ENCODE assay signal across 27 cellular contexts in genomic region chr7:116551692-116552091, GRCh38. TPM values are rescaled to one million over a fixed set of nuclear protein-coding genes. Genes with fewer than 3 reads are reported as not detected.
A peak's percentile ranks its signal among the peaks of the same experiment; 100 is the strongest.
DNase-seq lines count a peak whose midpoint lies in the region; ATAC-seq, FAIRE-seq and TF ChIP-seq lines count a peak whose summit lies in the region.
"Had no signal": no experiment of that assay in that cellular context is flagged by ENCODE, and none has a peak within 500 bp of the region (broad histone marks: within the 10 kb centered on the region; RNA-seq: fewer than 3 reads in every experiment).

No MANE protein-coding gene starts in this region.

- CTCF ChIA-PET in GM12878 (lab: Yijun Ruan, JAX): interaction anchor here (1.2 to 1.5 kb wide), 2 partner anchors 31 to 37 kb away, joined by 4 read pairs; no protein-coding TSS in a partner anchor

- peaks cover 14% of the 10 kb centered on the region for H3K4me1 ChIP-seq in GM12878 (ENCODE audit: control insufficient read depth, insufficient read depth, low read length)
- H3K4me1 ChIP-seq in sigmoid colon: peaks cover 0 to 82% (median 70%) of the 10 kb centered on the region in 4 donors

- ATAC-seq in GM12878 (peak; percentile 32; the same call in 1 of the 3 replicates), HG03175 (IDR thresholded peaks at IDR 0.05; ENCODE audit: unreplicated experiment) (no peak)
- ATAC-seq: upper lobe of right lung had no signal

- TF ChIP-seq POLR2A in GM12891 (IDR thresholded peaks at IDR 0.05; ENCODE audit: low read depth, low read length): no peak
- no peak for TF ChIP-seq POLR2A in GM12878 (IDR thresholded peaks at IDR 0.05; ENCODE audit: low read depth, low read length)
- TF ChIP-seq POLR2A in sigmoid colon (IDR thresholded peaks at IDR 0.05): no peak

- in situ Hi-C loops in GM12878 (cut with MboI): no loop called here

- no peaks in the 10 kb centered on the region for H3K36me3 ChIP-seq in GM12878 (ENCODE audit: control insufficient read depth in 2 of 2, insufficient read depth in 2 of 2, low read length in 1 of 2)
- H3K36me3 ChIP-seq in sigmoid colon: peaks cover 0 to 12% (median 3%) of the 10 kb centered on the region in 4 donors
- H3K36me3 ChIP-seq: BLaER1 treated with 17β-estradiol and CSF1 and Interleukin-3, amounts not matched to agents 10 nM and 100 nM; neural progenitor cell; upper lobe of right lung had no signal

- TF ChIP-seq RAD21 in GM12878 (IDR thresholded peaks at IDR 0.05; ENCODE audit: insufficient read depth, low read depth, low read length): no peak

- no peak overlapping the region for H2AFZ ChIP-seq in GM12878 (ENCODE audit: control insufficient read depth, low read depth, low read length)
- H2AFZ ChIP-seq: neural progenitor cell had no signal

- DNase-seq in GM12891 (ENCODE audit: insufficient read length, low spot score): no peak
- peak; percentile 90 for DNase-seq in MV-4-11 (lab: John Stamatoyannopoulos, UW)
- DNase-seq in GM12878 (ENCODE audit: low read depth, low spot score): no peak
- no peak for DNase-seq in sigmoid colon
- no peak for DNase-seq in epidermal melanocyte (ENCODE audit: insufficient read length, low spot score)
- DNase-seq in activated gamma-delta T cell treated with Interleukin-2 at 50 U/mL for 16 hours: no peak
- DNase-seq in hypothalamus (lab: John Stamatoyannopoulos, UW): no peak
- DNase-seq: activated CD4-positive, CD25-positive, alpha-beta regulatory T cell; activated T-cell treated with anti-CD3 and anti-CD28 coated beads, Interleukin-2, amount 50 U/mL, for 48 hours; COR-L47; DMS53; dorsolateral prefrontal cortex; H7; mesendoderm; MM.1S; NCI-H146; NCI-H748 treated with DMSO at 0.1 percent for 48 hours; RPMI8226; SK-N-SH; stimulated activated CD4-positive, alpha-beta T cell treated with anti-CD3 and anti-CD28 coated beads, Interleukin-4, amount 100 ng/mL, for 24 hours; substantia nigra; upper lobe of right lung had no signal

- 64% methylated on average over 5 of the region's 5 CpGs for WGBS in GM12878 (ENCODE audit: insufficient coverage, insufficient replicate concordance, low lambda C conversion rate, missing lambda C conversion rate)
- 84 to 92% methylated on average over 5 of the region's 5 CpGs for WGBS in sigmoid colon, 2 donors

- POLR2A ChIA-PET in GM12878 (lab: Charles Lee): no interaction called here

- H3K4me2 ChIP-seq in GM12878 (ENCODE audit: control insufficient read depth, insufficient read depth): no peak overlapping the region
- H3K4me2 ChIP-seq: BLaER1 treated with 17β-estradiol and CSF1 and Interleukin-3, amounts not matched to agents 10 nM and 100 nM; KMS-11; neural progenitor cell had no signal

- no TSS peak for BruUV-seq in GM12878 (replicated peaks; lab: Mats Ljungman, UMichigan)

- no peaks in the 10 kb centered on the region for H4K20me1 ChIP-seq in GM12878 (ENCODE audit: control insufficient read depth, insufficient read depth)
- H4K20me1 ChIP-seq: BLaER1 treated with 17β-estradiol and CSF1 and Interleukin-3, amounts not matched to agents 10 nM and 100 nM had no signal

- H3K4me3 ChIP-seq in GM12878 (no peak overlapping the region), sigmoid colon (no peak overlapping the region)
- H3K4me3 ChIP-seq: BLaER1 treated with 17β-estradiol and CSF1 and Interleukin-3, amounts not matched to agents 10 nM and 100 nM; dorsolateral prefrontal cortex; neural progenitor cell; upper lobe of right lung had no signal

- no peak overlapping the region for H3K9ac ChIP-seq in GM12878 (ENCODE audit: control insufficient read depth, insufficient read depth, low read length)
- H3K9ac ChIP-seq: BLaER1 treated with 17β-estradiol and CSF1 and Interleukin-3, amounts not matched to agents 10 nM and 100 nM; KMS-11; neural progenitor cell; SK-N-SH had no signal

- no peaks in the 10 kb centered on the region for H3K27me3 ChIP-seq in GM12878 (replicated peaks in 1 of 2; ENCODE audit: control insufficient read depth in 2 of 2, insufficient read depth in 2 of 2, low read length in 1 of 2)
- no peaks in the 10 kb centered on the region for H3K27me3 ChIP-seq in sigmoid colon
- H3K27me3 ChIP-seq: BLaER1 treated with 17β-estradiol and CSF1 and Interleukin-3, amounts not matched to agents 10 nM and 100 nM; dorsolateral prefrontal cortex; neural progenitor cell; upper lobe of right lung had no signal

- H3K27ac ChIP-seq in GM12878 (ENCODE audit: control insufficient read depth, insufficient read depth): no peak overlapping the region
- H3K27ac ChIP-seq in sigmoid colon: peak overlapping the region; percentile 15 to 97 (median 71)
- H3K27ac ChIP-seq: BLaER1 treated with 17β-estradiol and CSF1 and Interleukin-3, amounts not matched to agents 10 nM and 100 nM; KMS-11; neural progenitor cell; upper lobe of right lung had no signal

- RAD21 ChIA-PET in GM12878 (lab: Charles Lee; ENCODE audit: unreplicated experiment): no interaction called here

- FAIRE-seq in GM12891 (lab: Jason Lieb, UNC) (no peak), GM12878 (lab: Jason Lieb, UNC) (no peak)
- FAIRE-seq: TTC549 had no signal

- SMC1A ChIA-PET in GM12878 (lab: Charles Lee; ENCODE audit: uncharacterized antibody, unreplicated experiment): interaction anchor here (0.8 to 1.2 kb wide), 5 partner anchors 9 to 39 kb away, joined by 3 read pairs; no protein-coding TSS in a partner anchor

- H3K9me3 ChIP-seq in GM12878 (replicated peaks; ENCODE audit: control insufficient read depth, insufficient read depth, low read length) (no peaks in the 10 kb centered on the region), sigmoid colon (no peaks in the 10 kb centered on the region)
- H3K9me3 ChIP-seq: BLaER1 treated with 17β-estradiol and CSF1 and Interleukin-3, amounts not matched to agents 10 nM and 100 nM; SK-N-SH; upper lobe of right lung had no signal

- TF ChIP-seq CTCF in GM12878 (IDR thresholded peaks at IDR 0.05 in 2 of 3, conservative IDR thresholded peaks at IDR 0.05 in 1 of 3; ENCODE audit: control insufficient read depth in 2 of 3, extremely low read depth in 1 of 3, insufficient read depth in 1 of 3, low read depth in 3 of 3, low read length in 3 of 3) (no peak), sigmoid colon (IDR thresholded peaks at IDR 0.05) (no peak)

- no peaks in the 10 kb centered on the region for H3K79me2 ChIP-seq in GM12878 (ENCODE audit: control insufficient read depth, insufficient read depth, low read length)

- intact Hi-C loops in GM12878 (cut with micrococcal nuclease; ENCODE audit: unreplicated experiment): no loop called here
- intact Hi-C loops in sigmoid colon (cut with DNase I): no loop called here

- TF ChIP-seq EP300 in GM12878 (IDR thresholded peaks at IDR 0.05; ENCODE audit: borderline replicate concordance in 1 of 2, control insufficient read depth in 1 of 2, low read depth in 2 of 2, low read length in 2 of 2): no peak
- TF ChIP-seq EP300 in sigmoid colon (IDR thresholded peaks at IDR 0.05): no peak

TF ChIP-seq in GM12891, 5 proteins besides CTCF, POLR2A, EP300 and RAD21 (continues in another document):
- TF ChIP-seq POLR2AphosphoS5 (IDR thresholded peaks at IDR 0.05; ENCODE audit: low read depth, low read length) (no peak), TAF1 (IDR thresholded peaks at IDR 0.05; ENCODE audit: low read depth, low read length) (no peak)

TF ChIP-seq in GM12878, 131 proteins besides CTCF, POLR2A, EP300 and RAD21:
- peak; percentile 68 for TF ChIP-seq SPI1 (IDR thresholded peaks at IDR 0.05; ENCODE audit: borderline replicate concordance, insufficient read depth, low read depth, low read length)
- no peak for TF ChIP-seq RCOR1 (conservative IDR thresholded peaks at IDR 0.05; ENCODE audit: low read depth, low read length)

RNA-seq across cellular contexts. Expression of gene CAV1, which starts 26.9 kb away (rescaled TPM):
- polyA plus RNA-seq in GM12891 (2012; ENCODE audit: low read depth, missing spikeins): 0.51 TPM
- 2.3 and 2.4 TPM in 2 replicates for total RNA-seq in GM12878 (2013; cell fraction: nucleolus; rRNA removed)
- total RNA-seq in GM12878 (2014; rRNA removed) (0.45 and 0.54 TPM in 2 replicates), GM12878 (2014; rRNA removed; fragmentation: Illumina TruSeq; extraction: Trizol) (0.55 and 0.63 TPM in 2 replicates), GM12878 (2021) (1.0 and 1.7 TPM in 2 replicates), sigmoid colon (100 to 1,000 TPM; 328 to 857 (median 577) TPM)
- 6.9 TPM for polyA plus RNA-seq in GM12878 (2011; ENCODE audit: low read depth)
- polyA plus RNA-seq in GM12878 (2011; rRNA removed) (17.5 and 26.5 TPM in 2 replicates), GM12878 (2014; fragmentation: Illumina TruSeq; extraction: Trizol) (0.59 and 2.1 TPM in 2 replicates), GM12878 (2014; fragmentation: Nextera tagmentation; extraction: Ambion mirVana) (1 to 10 TPM; 2.0 to 2.3 TPM), GM12878 (2014; rRNA removed) (0.60 and 0.89 TPM in 2 replicates), GM12878 (2016; fragmentation: Nextera tagmentation; extraction: Ambion mirVana) (1 to 10 TPM; 3.3 to 3.5 TPM), sigmoid colon (10 to 100 TPM in 2 of 3 donors, 1 to 10 TPM in 1; 8.8 to 32.5 (median 18.6) TPM)
- 26.8 and 41.9 TPM in 2 replicates for polyA plus RNA-seq in GM12878 (2011; cell fraction: cytosol; rRNA removed)
- 9.8 and 10.9 TPM in 2 replicates for polyA plus RNA-seq in GM12878 (2011; cell fraction: nucleus; rRNA removed)
- 4.2 and 11.5 TPM in 2 replicates for polyA plus RNA-seq in GM12878 (2012)
- polyA minus RNA-seq in GM12878 (2011; rRNA and poly(A)+ RNA removed): 30.3 and 44.9 TPM in 2 replicates
- 4.9 and 8.1 TPM in 2 replicates for polyA minus RNA-seq in GM12878 (2011; cell fraction: cytosol; rRNA and poly(A)+ RNA removed)
- polyA minus RNA-seq in GM12878 (2011; cell fraction: nucleus; rRNA and poly(A)+ RNA removed): 8.3 and 12.1 TPM in 2 replicates

RNA-seq across cellular contexts. Expression of gene CAV2, which starts 52.2 kb away (rescaled TPM):
- 0.04 TPM for polyA plus RNA-seq in GM12891 (2012; ENCODE audit: low read depth, missing spikeins)
- 0.29 and 0.88 TPM in 2 replicates for total RNA-seq in GM12878 (2013; cell fraction: nucleolus; rRNA removed)
- total RNA-seq in GM12878 (2014; rRNA removed) (1.4 and 1.8 TPM in 2 replicates), GM12878 (2014; rRNA removed; fragmentation: Illumina TruSeq; extraction: Trizol) (1.4 and 2.5 TPM in 2 replicates), GM12878 (2021) (1.8 and 2.7 TPM in 2 replicates), sigmoid colon (100 to 1,000 TPM in 1 of 4 donors, 10 to 100 TPM in 3; 81.8 to 142 (median 88.6) TPM)
- 2.0 TPM for polyA plus RNA-seq in GM12878 (2011; ENCODE audit: low read depth)
- polyA plus RNA-seq in GM12878 (2011; rRNA removed) (11.4 and 12.2 TPM in 2 replicates), GM12878 (2014; fragmentation: Illumina TruSeq; extraction: Trizol) (1.5 and 2.6 TPM in 2 replicates), GM12878 (2014; fragmentation: Nextera tagmentation; extraction: Ambion mirVana) (under 1 TPM; 0.77 to 0.97 TPM), GM12878 (2014; rRNA removed) (1.3 and 2.6 TPM in 2 replicates), GM12878 (2016; fragmentation: Nextera tagmentation; extraction: Ambion mirVana) (1 to 10 TPM; 6.6 to 8.9 TPM), sigmoid colon (10 to 100 TPM in 1 of 3 donors, 1 to 10 TPM in 2; 4.6 to 12.8 (median 7.8) TPM)
- polyA plus RNA-seq in GM12878 (2011; cell fraction: cytosol; rRNA removed): 8.2 and 11.7 TPM in 2 replicates
- polyA plus RNA-seq in GM12878 (2011; cell fraction: nucleus; rRNA removed): 3.3 and 3.9 TPM in 2 replicates
- 2.5 and 5.6 TPM in 2 replicates for polyA plus RNA-seq in GM12878 (2012)
- 10.5 and 14.3 TPM in 2 replicates for polyA minus RNA-seq in GM12878 (2011; rRNA and poly(A)+ RNA removed)
- polyA minus RNA-seq in GM12878 (2011; cell fraction: cytosol; rRNA and poly(A)+ RNA removed): 3.1 and 4.4 TPM in 2 replicates
- 3.0 and 3.9 TPM in 2 replicates for polyA minus RNA-seq in GM12878 (2011; cell fraction: nucleus; rRNA and poly(A)+ RNA removed)

Comparison
In these comparisons a context has a peak if more than half of its experiments do, and no peak if none do; other contexts are left out.
1. RNA of gene CAV1, which starts 26.9 kb away (total RNA-seq): 328 to 857 TPM in sigmoid colon; 0.45 to 2.4 TPM in GM12878; every median in the first group is over 10 times any median in the second.
2. RNA of gene CAV2, which starts 52.2 kb away (total RNA-seq): 81.8 to 142 TPM in sigmoid colon; 0.29 to 2.7 TPM in GM12878; every median in the first group is over 10 times any median in the second.